ENCODE assay signal across 2 cellular contexts in genomic region chr4:139281212-139281611, GRCh38.
TF ChIP-seq lines count a peak whose summit lies in the region.

No MANE protein-coding gene starts in this region.

TF ChIP-seq in A549, 52 proteins besides CTCF, POLR2A, EP300 and RAD21:
- TF ChIP-seq EHMT2 (IDR thresholded peaks at IDR 0.05; ENCODE audit: low read depth) (no peak), HMGXB4 (CRISPR knock-in tag; IDR thresholded peaks at IDR 0.05; ENCODE audit: borderline replicate concordance) (no peak), MYC (IDR thresholded peaks at IDR 0.05; ENCODE audit: borderline replicate concordance, low read length) (no peak), CBX8 (IDR thresholded peaks at IDR 0.05) (no peak), CBX2 (IDR thresholded peaks at IDR 0.05; ENCODE audit: borderline replicate concordance, low read depth) (no peak), HOXB13 (CRISPR knock-in tag; IDR thresholded peaks at IDR 0.05; ENCODE audit: low read depth) (no peak), HDAC2 (IDR thresholded peaks at IDR 0.05) (no peak), CHD2 (IDR thresholded peaks at IDR 0.05; ENCODE audit: low read length, partially characterized antibody) (no peak), BCL3 (IDR thresholded peaks at IDR 0.05) (no peak)
- TF ChIP-seq, protein P1, sequence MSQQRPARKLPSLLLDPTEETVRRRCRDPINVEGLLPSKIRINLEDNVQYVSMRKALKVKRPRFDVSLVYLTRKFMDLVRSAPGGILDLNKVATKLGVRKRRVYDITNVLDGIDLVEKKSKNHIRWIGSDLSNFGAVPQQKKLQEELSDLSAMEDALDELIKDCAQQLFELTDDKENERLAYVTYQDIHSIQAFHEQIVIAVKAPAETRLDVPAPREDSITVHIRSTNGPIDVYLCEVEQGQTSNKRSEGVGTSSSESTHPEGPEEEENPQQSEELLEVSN (IDR thresholded peaks at IDR 0.05; ENCODE audit: borderline replicate concordance, low read depth), result no peak

TF ChIP-seq in HCT116, 20 proteins besides CTCF, POLR2A, EP300 and RAD21:
- TF ChIP-seq ZNF274 (IDR thresholded peaks at IDR 0.05; ENCODE audit: low read depth, low read length), result no peak
- TF ChIP-seq TCF7L2 (IDR thresholded peaks at IDR 0.05; ENCODE audit: borderline replicate concordance, extremely low read depth, insufficient read depth, insufficient read length), result no peak
- TF ChIP-seq, protein P2, sequence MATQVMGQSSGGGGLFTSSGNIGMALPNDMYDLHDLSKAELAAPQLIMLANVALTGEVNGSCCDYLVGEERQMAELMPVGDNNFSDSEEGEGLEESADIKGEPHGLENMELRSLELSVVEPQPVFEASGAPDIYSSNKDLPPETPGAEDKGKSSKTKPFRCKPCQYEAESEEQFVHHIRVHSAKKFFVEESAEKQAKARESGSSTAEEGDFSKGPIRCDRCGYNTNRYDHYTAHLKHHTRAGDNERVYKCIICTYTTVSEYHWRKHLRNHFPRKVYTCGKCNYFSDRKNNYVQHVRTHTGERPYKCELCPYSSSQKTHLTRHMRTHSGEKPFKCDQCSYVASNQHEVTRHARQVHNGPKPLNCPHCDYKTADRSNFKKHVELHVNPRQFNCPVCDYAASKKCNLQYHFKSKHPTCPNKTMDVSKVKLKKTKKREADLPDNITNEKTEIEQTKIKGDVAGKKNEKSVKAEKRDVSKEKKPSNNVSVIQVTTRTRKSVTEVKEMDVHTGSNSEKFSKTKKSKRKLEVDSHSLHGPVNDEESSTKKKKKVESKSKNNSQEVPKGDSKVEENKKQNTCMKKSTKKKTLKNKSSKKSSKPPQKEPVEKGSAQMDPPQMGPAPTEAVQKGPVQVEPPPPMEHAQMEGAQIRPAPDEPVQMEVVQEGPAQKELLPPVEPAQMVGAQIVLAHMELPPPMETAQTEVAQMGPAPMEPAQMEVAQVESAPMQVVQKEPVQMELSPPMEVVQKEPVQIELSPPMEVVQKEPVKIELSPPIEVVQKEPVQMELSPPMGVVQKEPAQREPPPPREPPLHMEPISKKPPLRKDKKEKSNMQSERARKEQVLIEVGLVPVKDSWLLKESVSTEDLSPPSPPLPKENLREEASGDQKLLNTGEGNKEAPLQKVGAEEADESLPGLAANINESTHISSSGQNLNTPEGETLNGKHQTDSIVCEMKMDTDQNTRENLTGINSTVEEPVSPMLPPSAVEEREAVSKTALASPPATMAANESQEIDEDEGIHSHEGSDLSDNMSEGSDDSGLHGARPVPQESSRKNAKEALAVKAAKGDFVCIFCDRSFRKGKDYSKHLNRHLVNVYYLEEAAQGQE (IDR thresholded peaks at IDR 0.05; ENCODE audit: low read depth), result no peak
- TF ChIP-seq CEBPB (IDR thresholded peaks at IDR 0.05; ENCODE audit: low read depth), result no peak
- no peak for TF ChIP-seq FOSL1 (IDR thresholded peaks at IDR 0.05; ENCODE audit: low read depth)
- no peak for TF ChIP-seq SIN3A (IDR thresholded peaks at IDR 0.05; ENCODE audit: low read depth)
- no peak for TF ChIP-seq EGR1 (IDR thresholded peaks at IDR 0.05; ENCODE audit: low read depth)
- no peak for TF ChIP-seq POLR2AphosphoS5 (IDR thresholded peaks at IDR 0.05; ENCODE audit: low read depth, low read length)
- TF ChIP-seq EZH2 (IDR thresholded peaks at IDR 0.05), result no peak
- TF ChIP-seq, protein P3, sequence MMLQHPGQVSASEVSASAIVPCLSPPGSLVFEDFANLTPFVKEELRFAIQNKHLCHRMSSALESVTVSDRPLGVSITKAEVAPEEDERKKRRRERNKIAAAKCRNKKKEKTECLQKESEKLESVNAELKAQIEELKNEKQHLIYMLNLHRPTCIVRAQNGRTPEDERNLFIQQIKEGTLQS (IDR thresholded peaks at IDR 0.05), result no peak
TF ChIP-seq in HCT116: peak in this region for 0.
